7 cellular contexts compared by ENCODE assay signal in the genomic region with DNA sequence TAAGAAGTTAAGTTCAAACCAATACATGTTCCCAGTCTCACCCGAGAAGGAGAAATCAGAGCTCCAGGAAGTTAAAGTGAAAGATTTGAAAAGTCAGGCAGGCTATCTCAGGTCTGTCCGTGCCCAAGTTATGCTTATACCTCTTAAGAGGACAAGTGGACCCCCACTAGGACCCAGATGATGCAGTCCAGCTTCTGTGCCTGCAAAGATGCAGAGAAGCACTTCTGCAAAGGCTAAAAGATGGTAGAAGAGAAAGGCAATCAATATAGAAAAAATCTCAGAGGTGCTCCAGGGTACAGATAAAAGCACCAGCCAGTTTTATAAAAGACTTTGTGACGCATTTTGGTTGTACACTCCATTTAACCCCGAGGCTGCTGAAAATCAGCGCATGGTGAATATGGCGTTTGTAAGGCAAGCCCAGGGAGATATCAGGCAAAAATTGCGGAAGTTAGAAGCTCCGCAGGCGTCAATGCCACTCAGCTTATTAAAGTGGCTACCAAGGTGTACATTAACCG. TPM values are rescaled to one million over a fixed set of nuclear protein-coding genes. Genes with fewer than 3 reads are reported as not detected.
DNase-seq lines count a peak whose midpoint lies in the region; ATAC-seq lines count a peak whose summit lies in the region.

No MANE protein-coding gene starts in this region.

- H3K79me1 ChIP-seq in mesenchymal stem cell (replicated peaks; ENCODE audit: low read length, poor library complexity, severe bottlenecking) = no peaks in the 10 kb centered on the region

- no peak overlapping the region for H2BK12ac ChIP-seq in mesenchymal stem cell (ENCODE audit: low read length in 2 of 2)

- H3K18ac ChIP-seq in mesenchymal stem cell (ENCODE audit: low read depth in 1 of 2, low read length in 2 of 2) = peak overlapping the region; percentile 11 to 81

- H2BK5ac ChIP-seq in mesenchymal stem cell (ENCODE audit: low read depth, low read length, poor library complexity, severe bottlenecking) = no peak overlapping the region

- peak overlapping the region; percentile 67 to 81 for H3K4ac ChIP-seq in mesenchymal stem cell (ENCODE audit: low read depth in 1 of 2, low read length in 2 of 2)

- no peak overlapping the region for H2BK15ac ChIP-seq in mesenchymal stem cell (ENCODE audit: low read depth, poor library complexity, severe bottlenecking)

- H3K9me3 ChIP-seq in mesenchymal stem cell (ENCODE audit: control insufficient read depth, low read length) = no peaks in the 10 kb centered on the region
- no peaks in the 10 kb centered on the region for H3K9me3 ChIP-seq in aorta (ENCODE audit: control insufficient read depth, low read length)

- intact Hi-C loops in aorta (cut with DNase I) = no loop called here

- H3K4me3 ChIP-seq in mesenchymal stem cell (ENCODE audit: insufficient read depth in 1 of 2, low read depth in 1 of 2, low read length in 2 of 2) (peak overlapping the region in 1 of 2 experiments; percentile 73), aorta (ENCODE audit: low read length in 2 of 2) (peak overlapping the region; percentile 89 to 94)

- no peak overlapping the region for H4K91ac ChIP-seq in mesenchymal stem cell (ENCODE audit: low read length)

- H3K4me1 ChIP-seq in mesenchymal stem cell (ENCODE audit: control insufficient read depth, insufficient read depth, low read depth, low read length) = peaks cover 7% of the 10 kb centered on the region
- H3K4me1 ChIP-seq in aorta (ENCODE audit: control insufficient read depth in 1 of 2, insufficient read depth in 2 of 2, low read length in 2 of 2) = peaks cover 0 to 2% of the 10 kb centered on the region in 2 donors

- peak overlapping the region; percentile 30 for H3K4me2 ChIP-seq in mesenchymal stem cell (ENCODE audit: low read length, poor library complexity, severe bottlenecking)

- 35% methylated on average over 10 of the region's 10 CpGs for WGBS in mesenchymal stem cell
- WGBS in aorta, 2 donors = 2 to 4% methylated on average over 10 of the region's 10 CpGs

- DNase-seq in dermis blood vessel endothelial cell = peak; percentile 34
- peak; percentile 24 for DNase-seq in mesenchymal stem cell
- DNase-seq in aorta = peak in 1 of 2 donors; percentile 44
- no peak for DNase-seq in NCI-H345 (lab: John Stamatoyannopoulos, UW)

- H3K14ac ChIP-seq in mesenchymal stem cell (ENCODE audit: low read length in 2 of 2) = no peak overlapping the region

- H4K8ac ChIP-seq in mesenchymal stem cell (ENCODE audit: low read length) = peak overlapping the region; percentile 87

- H3K36me3 ChIP-seq in mesenchymal stem cell (ENCODE audit: control insufficient read depth in 1 of 2, insufficient read depth in 2 of 2, low read depth in 1 of 2, low read length in 2 of 2) (no peaks in the 10 kb centered on the region), aorta (ENCODE audit: control insufficient read depth in 1 of 2, insufficient read depth in 2 of 2, low read length in 1 of 2) (no peaks in the 10 kb centered on the region)

- H3K23ac ChIP-seq in mesenchymal stem cell (ENCODE audit: low read length in 2 of 2) = no peak overlapping the region

- H3K27me3 ChIP-seq in mesenchymal stem cell (ENCODE audit: control insufficient read depth in 1 of 2, insufficient read depth in 1 of 2, low read length in 2 of 2) (no peaks in the 10 kb centered on the region), aorta (ENCODE audit: control insufficient read depth in 1 of 2, insufficient read depth in 2 of 2, low read length in 1 of 2) (no peaks in the 10 kb centered on the region)

- no peak overlapping the region for H2BK120ac ChIP-seq in mesenchymal stem cell (ENCODE audit: low read depth, low read length)

- H2AK5ac ChIP-seq in mesenchymal stem cell (ENCODE audit: low read length, severe bottlenecking) = no peak overlapping the region

- H2AFZ ChIP-seq in mesenchymal stem cell (ENCODE audit: low read depth, low read length) = peak overlapping the region; percentile 81

- H3K9ac ChIP-seq in mesenchymal stem cell (ENCODE audit: low read length) = peak overlapping the region; percentile 78

- ATAC-seq in GM18498 (IDR thresholded peaks at IDR 0.05; ENCODE audit: unreplicated experiment) (peak; percentile 58), HG03354 (IDR thresholded peaks at IDR 0.05; ENCODE audit: poor library complexity, severe bottlenecking, unreplicated experiment) (peak; percentile 69), aorta (ENCODE audit: low FRiP score) (peak; percentile 77), GM18868 (IDR thresholded peaks at IDR 0.05; ENCODE audit: unreplicated experiment) (no peak)

- H3K27ac ChIP-seq in mesenchymal stem cell (ENCODE audit: low read length, poor library complexity, severe bottlenecking) (peak overlapping the region; percentile 70), aorta (ENCODE audit: low read depth in 1 of 2, low read length in 2 of 2) (peak overlapping the region in 1 of 2 donors; percentile 33)

RNA-seq across cellular contexts. Expression of a gene that starts 9.9 kb away (rescaled TPM):
- total RNA-seq in dermis blood vessel endothelial cell (0.14 and 0.85 TPM in 2 replicates), aorta (under 1 TPM; 0.29 to 0.81 TPM)
- not detected for polyA plus RNA-seq in mesenchymal stem cell (2013, experiment 1 of 2)
- not detected for polyA plus RNA-seq in mesenchymal stem cell (2013, experiment 2 of 2)
- polyA plus RNA-seq in aorta = not detected

RNA-seq across cellular contexts. Expression of a gene that starts 29.1 kb away (rescaled TPM):
- 3.4 and 3.7 TPM in 2 replicates for total RNA-seq in dermis blood vessel endothelial cell
- 0.26 TPM for polyA plus RNA-seq in mesenchymal stem cell (2013, experiment 1 of 2)
- 0.23 TPM for polyA plus RNA-seq in mesenchymal stem cell (2013, experiment 2 of 2)
- 10 to 100 TPM; 28.2 to 45.3 TPM for total RNA-seq in aorta
- 10 to 100 TPM; 15.8 to 31.7 TPM for polyA plus RNA-seq in aorta
